1 cellular context compared by ENCODE assay signal in the genomic region with DNA sequence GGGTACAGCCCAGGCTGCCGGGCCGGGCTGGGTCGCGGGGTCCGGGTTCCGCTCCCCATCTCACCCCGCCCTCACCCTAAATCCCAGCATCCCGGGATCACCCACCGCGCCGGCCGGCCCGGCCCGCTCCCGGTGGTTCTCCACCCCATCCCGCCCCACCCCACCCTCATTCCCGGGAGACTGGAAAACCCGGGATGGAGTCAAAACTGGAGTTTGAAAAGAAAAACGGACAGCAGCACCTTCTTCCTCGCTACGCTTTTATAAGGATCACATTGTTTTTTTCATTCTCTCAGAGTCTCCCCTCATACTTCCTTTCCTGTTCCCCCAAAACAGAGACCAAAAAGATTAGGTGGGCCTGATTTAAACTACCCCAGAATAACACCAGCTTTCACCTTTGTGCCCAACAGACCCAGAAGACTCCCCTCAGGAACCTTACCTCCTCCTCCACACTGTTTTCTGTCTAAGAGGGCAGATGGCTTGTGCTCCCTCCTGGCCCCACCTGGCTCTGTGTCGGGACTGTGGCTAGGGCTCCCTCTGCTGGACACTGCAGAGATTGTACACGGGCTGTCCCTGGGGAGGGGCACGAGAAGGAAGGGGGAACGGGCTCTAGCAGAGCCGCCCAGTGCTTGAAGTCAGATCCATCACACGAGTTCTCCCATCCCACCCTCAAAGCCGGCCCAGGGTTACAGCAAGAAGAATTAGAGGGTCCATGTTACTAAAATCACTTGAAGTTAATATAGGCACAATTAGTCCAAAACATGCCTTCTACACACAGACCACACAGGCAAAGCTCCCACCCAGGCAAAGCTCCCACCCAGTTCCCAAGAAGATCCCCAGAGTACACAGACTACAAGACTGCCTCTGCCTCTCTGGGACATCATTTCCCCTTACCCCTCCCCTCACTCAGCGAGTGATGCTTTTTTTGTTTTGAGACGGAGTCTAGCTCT.
TF ChIP-seq lines count a peak whose summit lies in the region.

No MANE protein-coding gene starts in this region.

TF ChIP-seq in SK-N-SH treated with all-trans-retinoic acid at 6 μM for 48 hours, 23 proteins besides CTCF, POLR2A, EP300 and RAD21:
- peak; percentile 64; the same call in 1 of the 2 replicates for TF ChIP-seq PATZ1 (CRISPR knock-in tag; IDR thresholded peaks at IDR 0.05; ENCODE audit: borderline replicate concordance)
- TF ChIP-seq, protein P1, sequence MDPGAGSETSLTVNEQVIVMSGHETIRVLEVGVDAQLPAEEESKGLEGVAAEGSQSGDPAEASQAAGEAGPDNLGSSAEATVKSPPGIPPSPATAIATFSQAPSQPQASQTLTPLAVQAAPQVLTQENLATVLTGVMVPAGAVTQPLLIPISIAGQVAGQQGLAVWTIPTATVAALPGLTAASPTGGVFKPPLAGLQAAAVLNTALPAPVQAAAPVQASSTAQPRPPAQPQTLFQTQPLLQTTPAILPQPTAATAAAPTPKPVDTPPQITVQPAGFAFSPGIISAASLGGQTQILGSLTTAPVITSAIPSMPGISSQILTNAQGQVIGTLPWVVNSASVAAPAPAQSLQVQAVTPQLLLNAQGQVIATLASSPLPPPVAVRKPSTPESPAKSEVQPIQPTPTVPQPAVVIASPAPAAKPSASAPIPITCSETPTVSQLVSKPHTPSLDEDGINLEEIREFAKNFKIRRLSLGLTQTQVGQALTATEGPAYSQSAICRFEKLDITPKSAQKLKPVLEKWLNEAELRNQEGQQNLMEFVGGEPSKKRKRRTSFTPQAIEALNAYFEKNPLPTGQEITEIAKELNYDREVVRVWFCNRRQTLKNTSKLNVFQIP (CRISPR knock-in tag; IDR thresholded peaks at IDR 0.05; ENCODE audit: borderline replicate concordance, low read depth) = no peak
